12 cellular contexts compared by ENCODE assay signal in genomic region chr10:24206926-24207701, GRCh38. TPM values are rescaled to one million over a fixed set of nuclear protein-coding genes. Genes with fewer than 3 reads are reported as not detected.
DNase-seq lines count a peak whose midpoint lies in the region; ATAC-seq and TF ChIP-seq lines count a peak whose summit lies in the region.
"Had no signal": no experiment of that assay in that cellular context is flagged by ENCODE, and none has a peak within 500 bp of the region (broad histone marks: within the 10 kb centered on the region; RNA-seq: fewer than 3 reads in every experiment).

No MANE protein-coding gene starts in this region.

- peak overlapping the region; percentile 70 for H3K4me3 ChIP-seq in SJCRH30
- H3K4me3 ChIP-seq: SJSA1 had no signal

- DNase-seq in SJCRH30: peak in 1 of 2 experiments; percentile 28
- DNase-seq in left colon: peak in 1 of 2 donors; percentile 37
- DNase-seq in retina: peak; percentile 62
- DNase-seq in foreskin keratinocyte: no peak
- DNase-seq in C1 segment of cervical spinal cord (lab: John Stamatoyannopoulos, UW): no peak
- no peak for DNase-seq in NCI-H446 treated with DMSO at 0.1 percent for 48 hours (lab: John Stamatoyannopoulos, UW)
- no peak for DNase-seq in OCI-M1 (lab: John Stamatoyannopoulos, UW)
- DNase-seq: anterior cingulate cortex, NCI-H1092, NCI-H526 treated with DMSO at 0.1 percent for 48 hours had no signal

- TF ChIP-seq CTCF in C4-2B (conservative IDR thresholded peaks at IDR 0.05): no peak
- no peak for TF ChIP-seq CTCF in foreskin keratinocyte (conservative IDR thresholded peaks at IDR 0.05)

- intact Hi-C loops in left colon (cut with DNase I, micrococcal nuclease): no loop called here

- H3K27me3 ChIP-seq in SJCRH30 (no peaks in the 10 kb centered on the region), foreskin keratinocyte (no peaks in the 10 kb centered on the region)
- H3K27me3 ChIP-seq: SJSA1 had no signal

- peaks cover 5% of the 10 kb centered on the region for H3K36me3 ChIP-seq in SJCRH30
- H3K36me3 ChIP-seq: SJSA1 had no signal

- H3K27ac ChIP-seq in C4-2B (peak overlapping the region; percentile 86), SJCRH30 (peak overlapping the region; percentile 90), foreskin keratinocyte (no peak overlapping the region)
- H3K27ac ChIP-seq: SJSA1 had no signal

- H3K4me1 ChIP-seq in SJCRH30 (peaks cover 23% of the 10 kb centered on the region), foreskin keratinocyte (peaks cover 12% of the 10 kb centered on the region)

- no peaks in the 10 kb centered on the region for H3K9me3 ChIP-seq in SJCRH30 (replicated peaks)
- H3K9me3 ChIP-seq: SJSA1 had no signal

- ATAC-seq in left colon: peak; percentile 57
- ATAC-seq in foreskin keratinocyte: no peak

RNA-seq across cellular contexts. Expression of gene KIAA1217, which starts 1.8 kb away (rescaled TPM):
- total RNA-seq in SJCRH30 (2014; rRNA removed; shearing (Covaris generic)): 29.7 and 30.6 TPM in 2 replicates
- total RNA-seq in left colon: 10 to 100 TPM; 69.2 to 78.4 TPM
- 17.1 and 17.5 TPM in 2 replicates for total RNA-seq in foreskin keratinocyte
- 3.2 and 4.1 TPM in 2 replicates for polyA plus RNA-seq in foreskin keratinocyte
